8 cellular contexts compared by ENCODE assay signal in the genomic region with DNA sequence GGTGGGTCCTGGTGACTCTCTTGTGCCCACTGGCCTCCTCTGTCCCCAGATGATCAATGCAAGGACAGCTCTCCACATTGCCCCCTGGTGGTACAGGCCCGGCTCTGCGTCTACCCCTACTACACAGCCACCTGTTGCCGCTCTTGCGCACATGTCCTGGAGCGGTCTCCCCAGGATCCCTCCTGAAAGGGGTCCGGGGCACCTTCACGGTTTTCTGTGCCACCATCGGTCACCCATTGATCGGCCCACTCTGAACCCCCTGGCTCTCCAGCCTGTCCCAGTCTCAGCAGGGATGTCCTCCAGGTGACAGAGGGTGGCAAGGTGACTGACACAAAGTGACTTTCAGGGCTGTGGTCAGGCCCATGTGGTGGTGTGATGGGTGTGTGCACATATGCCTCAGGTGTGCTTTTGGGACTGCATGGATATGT. TPM values are rescaled to one million over a fixed set of nuclear protein-coding genes. Genes with fewer than 3 reads are reported as not detected.
DNase-seq lines count a peak whose midpoint lies in the region; ATAC-seq and TF ChIP-seq lines count a peak whose summit lies in the region.

No MANE protein-coding gene starts in this region.

- in situ Hi-C loops in IMR-90 (cut with MboI; ENCODE audit: low sequenced_read_pairs): loop anchor here (10.0 kb wide), 1 partner anchor 245 kb away; a partner anchor contains a TSS

- H3K18ac ChIP-seq in IMR-90 (ENCODE audit: low read depth, low read length): no peak overlapping the region

- peak overlapping the region; percentile 100 for H3K27ac Mint-ChIP-seq in CD8-positive, alpha-beta T cell

- H4K20me1 ChIP-seq in IMR-90 (ENCODE audit: insufficient read depth, low read length): peaks cover 21% of the 10 kb centered on the region

- H3K14ac ChIP-seq in IMR-90 (replicated peaks; ENCODE audit: low read depth, low read length): peak overlapping the region; percentile 31; the same call in 1 of the 2 replicates

- 0 out of 2 replicates have a peak overlapping the region, but pooled peaks have one; percentile 30 for H4K91ac ChIP-seq in IMR-90 (ENCODE audit: insufficient read depth, low read depth, low read length)

- no peaks in the 10 kb centered on the region for H3K9me3 ChIP-seq in CD8-positive, alpha-beta T cell (ENCODE audit: low read length)
- H3K9me3 ChIP-seq in IMR-90 (ENCODE audit: control insufficient read depth, insufficient read depth, low read length) (no peaks in the 10 kb centered on the region), Peyer's patch (no peaks in the 10 kb centered on the region)

- H2BK5ac ChIP-seq in IMR-90 (ENCODE audit: low read depth, low read length, poor library complexity, severe bottlenecking): no peak overlapping the region

- no peak overlapping the region for H2BK20ac ChIP-seq in IMR-90 (ENCODE audit: low read depth, low read length)

- no peaks in the 10 kb centered on the region for H3K27me3 ChIP-seq in CD8-positive, alpha-beta T cell (ENCODE audit: insufficient read depth, low read length)
- no peaks in the 10 kb centered on the region for H3K27me3 ChIP-seq in IMR-90 (ENCODE audit: control insufficient read depth, insufficient read depth, low read length)
- no peaks in the 10 kb centered on the region for H3K27me3 ChIP-seq in Peyer's patch
- no peaks in the 10 kb centered on the region for H3K27me3 ChIP-seq in foreskin keratinocyte

- peak; percentile 57 for TF ChIP-seq RAD21 in IMR-90 (IDR thresholded peaks at IDR 0.05; ENCODE audit: low read length)

- H3K27me3 Mint-ChIP-seq in CD8-positive, alpha-beta T cell (ENCODE audit: low read depth): no peaks in the 10 kb centered on the region

- H2BK120ac ChIP-seq in IMR-90 (ENCODE audit: low read depth, low read length): no peak overlapping the region; the same call in 1 of the 2 replicates

- H2BK15ac ChIP-seq in IMR-90 (ENCODE audit: low read depth, low read length): peak overlapping the region; percentile 42; the same call in 2 of the 3 replicates

- H2AK9ac ChIP-seq in IMR-90 (replicated peaks; ENCODE audit: low read depth, low read length, poor library complexity): peak overlapping the region; percentile 96

- H4K8ac ChIP-seq in IMR-90 (ENCODE audit: low read depth in 2 of 2, low read length in 2 of 2): peak overlapping the region in 1 of 2 experiments; percentile 42; a peak in 1 of 4 replicates

- BruUV-seq in IMR-90 (replicated peaks; lab: Mats Ljungman, UMichigan): no TSS peak

- CTCF ChIA-PET in CD8-positive, alpha-beta T cell (lab: Charles Lee): interaction anchor here (0.6 to 34.3 kb wide), 24 partner anchors 9 to 595 kb away, joined by 3 to 799 read pairs (median 5); a partner anchor contains a TSS
- CTCF ChIA-PET in IMR-90 (lab: Yijun Ruan, JAX): interaction anchor here (0.7 to 2.1 kb wide), 5 partner anchors 55 to 253 kb away, joined by 3 to 7 read pairs (median 5); a partner anchor contains a TSS

- dilution Hi-C loops in IMR-90 (cut with HindIII; ENCODE audit: low sequenced_read_pairs, unreplicated experiment): no loop called here

- intact Hi-C loops in CD8-positive, alpha-beta T cell (cut with DNase I, micrococcal nuclease): loop anchor here (1.0 to 10.0 kb wide), 6 partner anchors 69 to 415 kb away; a partner anchor contains a TSS
- intact Hi-C loops in IMR-90 (cut with micrococcal nuclease): loop anchor here (5.0 to 10.0 kb wide), 6 partner anchors 73 to 445 kb away; a partner anchor contains a TSS

- H3K4me1 ChIP-seq in CD8-positive, alpha-beta T cell (ENCODE audit: insufficient read depth, low read length): peaks cover 42% of the 10 kb centered on the region
- H3K4me1 ChIP-seq in IMR-90 (ENCODE audit: control insufficient read depth, insufficient read depth, low read length): peaks cover 26% of the 10 kb centered on the region
- H3K4me1 ChIP-seq in Peyer's patch: peaks cover 14 to 53% (median 38%) of the 10 kb centered on the region in 4 donors
- H3K4me1 ChIP-seq in foreskin keratinocyte: peaks cover 28% of the 10 kb centered on the region
- H3K4me1 ChIP-seq in urinary bladder (ENCODE audit: insufficient read depth): peaks cover 4% of the 10 kb centered on the region

- no peaks in the 10 kb centered on the region for H3K36me3 ChIP-seq in CD8-positive, alpha-beta T cell (ENCODE audit: insufficient read depth, low read length)
- peaks cover 5% of the 10 kb centered on the region for H3K36me3 ChIP-seq in IMR-90 (ENCODE audit: control insufficient read depth, insufficient read depth, low read length)
- H3K36me3 ChIP-seq in Peyer's patch: peaks cover 0 to 7% (median 0%) of the 10 kb centered on the region in 3 donors
- peaks cover 2% of the 10 kb centered on the region for H3K36me3 ChIP-seq in urinary bladder (ENCODE audit: insufficient read depth)

- peaks cover 7% of the 10 kb centered on the region for H3K36me3 Mint-ChIP-seq in CD8-positive, alpha-beta T cell

- no peak overlapping the region for H4K5ac ChIP-seq in IMR-90 (ENCODE audit: low read depth, low read length)

- H3K56ac ChIP-seq in IMR-90 (ENCODE audit: extremely low read depth, insufficient read depth, low read length): no peak overlapping the region

- POLR2A ChIA-PET in CD8-positive, alpha-beta T cell (lab: Charles Lee): interaction anchor here (0.6 to 14.6 kb wide), 8 partner anchors 8 to 70 kb away, joined by 3 to 584 read pairs (median 8); a partner anchor contains a TSS
- POLR2A ChIA-PET in IMR-90 (lab: Charles Lee; ENCODE audit: unreplicated experiment): no interaction called here

- peak overlapping the region; percentile 64; the same call in 1 of the 2 replicates for H3K23ac ChIP-seq in IMR-90 (ENCODE audit: low read depth, low read length)

- H3K27ac ChIP-seq in CD8-positive, alpha-beta T cell (ENCODE audit: low read depth, low read length): no peak overlapping the region
- H3K27ac ChIP-seq in IMR-90 (ENCODE audit: insufficient read depth, low read length) (no peak overlapping the region), Peyer's patch (peak overlapping the region; percentile 97 to 100 (median 98)), foreskin keratinocyte (no peak overlapping the region), urinary bladder (ENCODE audit: low read depth) (peak overlapping the region; percentile 63)

- H3K9me3 Mint-ChIP-seq in CD8-positive, alpha-beta T cell: no peaks in the 10 kb centered on the region

- H3K4me2 ChIP-seq in IMR-90 (ENCODE audit: low read depth, low read length): no peak overlapping the region

- H3K4me1 Mint-ChIP-seq in CD8-positive, alpha-beta T cell (ENCODE audit: low read depth): peaks cover 42% of the 10 kb centered on the region

- peak overlapping the region; percentile 16 for H2AFZ ChIP-seq in IMR-90 (replicated peaks; ENCODE audit: low read length, poor library complexity)

- peak overlapping the region; percentile 95 for H3K4me3 Mint-ChIP-seq in CD8-positive, alpha-beta T cell

- WGBS in IMR-90 (ENCODE audit: extremely low coverage in 2 of 2, insufficient read length in 1 of 2), 2 experiments: 18% methylated on average over 5 of the region's 9 CpGs; no CpG with 5 or more reads in 1 of the 2 experiments
- 31% methylated on average over 9 of the region's 9 CpGs for WGBS in urinary bladder

- H2AK5ac ChIP-seq in IMR-90 (ENCODE audit: low read depth, low read length): peak overlapping the region; percentile 89

- DNase-seq in CD8-positive, alpha-beta T cell: peak in 6 of 7 experiments; percentile 59 to 84 (median 74)
- no peak for DNase-seq in IMR-90
- DNase-seq in Peyer's patch: peak; percentile 79 to 91 (median 81)
- peak; percentile 58 for DNase-seq in activated effector memory CD4-positive, alpha-beta T cell treated with Interleukin-2 at 50 U/mL for 16 hours
- no peak for DNase-seq in foreskin keratinocyte
- peak; percentile 42 for DNase-seq in occipital lobe (lab: John Stamatoyannopoulos, UW)
- no peak for DNase-seq in GM19240 (ENCODE audit: insufficient read length, low spot score)

- no peak overlapping the region for H3K9ac ChIP-seq in IMR-90 (ENCODE audit: low read depth, low read length)

- H3K4me3 ChIP-seq in CD8-positive, alpha-beta T cell (ENCODE audit: low read depth, low read length): peak overlapping the region; percentile 37
- H3K4me3 ChIP-seq in IMR-90 (ENCODE audit: insufficient read depth, low read depth, low read length): no peak overlapping the region
- H3K4me3 ChIP-seq in Peyer's patch: peak overlapping the region in 2 of 4 donors; percentile 58 to 60
- H3K4me3 ChIP-seq in urinary bladder (ENCODE audit: low read depth, low read length): no peak overlapping the region

- no peak for TF ChIP-seq POLR2A in IMR-90 (IDR thresholded peaks at IDR 0.05; ENCODE audit: low read depth, low read length)
- TF ChIP-seq POLR2A in Peyer's patch (IDR thresholded peaks at IDR 0.05): no peak

- peak; percentile 80 for TF ChIP-seq CTCF in CD8-positive, alpha-beta T cell (IDR thresholded peaks at IDR 0.05)
- peak; percentile 75 for TF ChIP-seq CTCF in IMR-90 (conservative IDR thresholded peaks at IDR 0.05; ENCODE audit: low read depth, low read length)
- peak; percentile 85 to 96 (median 90) for TF ChIP-seq CTCF in Peyer's patch (IDR thresholded peaks at IDR 0.05)
- peak; percentile 81 for TF ChIP-seq CTCF in foreskin keratinocyte (conservative IDR thresholded peaks at IDR 0.05)

- H3K9me1 ChIP-seq in IMR-90 (ENCODE audit: insufficient read depth, low read length): peaks cover 24% of the 10 kb centered on the region

- ATAC-seq in CD8-positive, alpha-beta T cell: peak; percentile 21
- ATAC-seq in IMR-90 (ENCODE audit: low read depth) (no peak), foreskin keratinocyte (no peak)

- H3K79me1 ChIP-seq in IMR-90 (ENCODE audit: low read depth in 1 of 2, low read length in 2 of 2): peaks cover 12 to 80% of the 10 kb centered on the region in 2 experiments

- peak overlapping the region; percentile 97 for H3K4ac ChIP-seq in IMR-90 (ENCODE audit: low read depth, low read length)

RNA-seq across cellular contexts. Expression of a gene that starts 10.8 kb away (rescaled TPM):
- not detected for total RNA-seq in CD8-positive, alpha-beta T cell
- total RNA-seq in IMR-90 (2012; rRNA removed): 0.54 and 0.56 TPM in 2 replicates
- polyA plus RNA-seq in IMR-90 (2012; rRNA removed): 11.3 and 12.2 TPM in 2 replicates
- polyA plus RNA-seq in IMR-90 (2012; cell fraction: cytosol; rRNA removed): 7.9 and 11.9 TPM in 2 replicates
- 44.4 and 63.5 TPM in 2 replicates for polyA plus RNA-seq in IMR-90 (2012; cell fraction: nucleus; rRNA removed; ENCODE audit: low replicate concordance)
- 10 to 100 TPM in 3 of 4 donors, 1 to 10 TPM in 1; 2.3 to 28.9 (median 15.3) TPM for total RNA-seq in Peyer's patch
- total RNA-seq in foreskin keratinocyte: 0.65 and 1.6 TPM in 2 replicates
- 1.3 and 2.1 TPM in 2 replicates for polyA plus RNA-seq in foreskin keratinocyte
- 0.31 TPM for total RNA-seq in occipital lobe
- total RNA-seq in urinary bladder: 35.5 TPM
- polyA plus RNA-seq in urinary bladder: 144 TPM

RNA-seq across cellular contexts. Expression of a gene that starts 19.4 kb away (rescaled TPM):
- total RNA-seq in CD8-positive, alpha-beta T cell: 100 to 1,000 TPM; 682 to 685 TPM
- 142 and 212 TPM in 2 replicates for total RNA-seq in IMR-90 (2012; rRNA removed)
- 79.5 and 88.4 TPM in 2 replicates for polyA plus RNA-seq in IMR-90 (2012; rRNA removed)
- polyA plus RNA-seq in IMR-90 (2012; cell fraction: cytosol; rRNA removed): 32.7 and 42.7 TPM in 2 replicates
- 327 and 737 TPM in 2 replicates for polyA plus RNA-seq in IMR-90 (2012; cell fraction: nucleus; rRNA removed; ENCODE audit: low replicate concordance)
- total RNA-seq in Peyer's patch: 100 to 1,000 TPM; 102 to 154 (median 140) TPM
- 180 and 202 TPM in 2 replicates for total RNA-seq in foreskin keratinocyte
- polyA plus RNA-seq in foreskin keratinocyte: 81.0 and 98.8 TPM in 2 replicates
- total RNA-seq in occipital lobe: 146 TPM
- total RNA-seq in urinary bladder: 160 TPM
- polyA plus RNA-seq in urinary bladder: 225 TPM

RNA-seq across cellular contexts. Expression of a gene that starts 44.5 kb away (rescaled TPM):
- not detected for total RNA-seq in CD8-positive, alpha-beta T cell
- not detected in 2 replicates for total RNA-seq in IMR-90 (2012; rRNA removed)
- polyA plus RNA-seq in IMR-90 (2012; rRNA removed): 0.26 TPM in 1 of 2 replicates, not detected in the other
- 0.12 TPM in 1 of 2 replicates, not detected in the other for polyA plus RNA-seq in IMR-90 (2012; cell fraction: cytosol; rRNA removed)
- not detected in 2 replicates for polyA plus RNA-seq in IMR-90 (2012; cell fraction: nucleus; rRNA removed; ENCODE audit: low replicate concordance)
- total RNA-seq in Peyer's patch: not detected
- not detected in 2 replicates for total RNA-seq in foreskin keratinocyte
- polyA plus RNA-seq in foreskin keratinocyte: 0.13 and 0.16 TPM in 2 replicates
- 1.1 TPM for total RNA-seq in occipital lobe
- not detected for total RNA-seq in urinary bladder
- polyA plus RNA-seq in urinary bladder: 0.47 TPM

RNA-seq across cellular contexts. Expression of a gene that starts 52.1 kb away (rescaled TPM):
- total RNA-seq in CD8-positive, alpha-beta T cell: not detected
- total RNA-seq in IMR-90 (2012; rRNA removed): 17.2 and 20.1 TPM in 2 replicates
- polyA plus RNA-seq in IMR-90 (2012; rRNA removed): 230 and 264 TPM in 2 replicates
- polyA plus RNA-seq in IMR-90 (2012; cell fraction: cytosol; rRNA removed): 156 and 270 TPM in 2 replicates
- 174 and 251 TPM in 2 replicates for polyA plus RNA-seq in IMR-90 (2012; cell fraction: nucleus; rRNA removed; ENCODE audit: low replicate concordance)
- 10 to 100 TPM in 2 of 4 donors, 1 to 10 TPM in 2; 1.4 to 11.6 (median 9.6) TPM for total RNA-seq in Peyer's patch
- 59.5 and 73.1 TPM in 2 replicates for total RNA-seq in foreskin keratinocyte
- 87.6 and 100 TPM in 2 replicates for polyA plus RNA-seq in foreskin keratinocyte
- 0.94 TPM for total RNA-seq in occipital lobe
- 8.7 TPM for total RNA-seq in urinary bladder
- 40.8 TPM for polyA plus RNA-seq in urinary bladder

Comparison
In these comparisons a context has a peak if more than half of its experiments do, and no peak if none do; other contexts are left out.
1. DNase-seq: peak in CD8-positive, alpha-beta T cell (6 of 7), Peyer's patch (3 of 3), activated effector memory CD4-positive, alpha-beta T cell treated with Interleukin-2 at 50 U/mL for 16 hours (single experiment) and occipital lobe (single experiment); none in IMR-90 (single experiment), foreskin keratinocyte (0 of 2) and GM19240 (single experiment).
2. H3K27ac ChIP-seq: peak in Peyer's patch (4 of 4) and urinary bladder (single experiment); none in CD8-positive, alpha-beta T cell (single experiment), IMR-90 (single experiment) and foreskin keratinocyte (single experiment).
3. Peak in every context shown above with its lines, with median percentiles within 50 percentile points of each other: CTCF ChIP-seq.